In the genomic region with DNA sequence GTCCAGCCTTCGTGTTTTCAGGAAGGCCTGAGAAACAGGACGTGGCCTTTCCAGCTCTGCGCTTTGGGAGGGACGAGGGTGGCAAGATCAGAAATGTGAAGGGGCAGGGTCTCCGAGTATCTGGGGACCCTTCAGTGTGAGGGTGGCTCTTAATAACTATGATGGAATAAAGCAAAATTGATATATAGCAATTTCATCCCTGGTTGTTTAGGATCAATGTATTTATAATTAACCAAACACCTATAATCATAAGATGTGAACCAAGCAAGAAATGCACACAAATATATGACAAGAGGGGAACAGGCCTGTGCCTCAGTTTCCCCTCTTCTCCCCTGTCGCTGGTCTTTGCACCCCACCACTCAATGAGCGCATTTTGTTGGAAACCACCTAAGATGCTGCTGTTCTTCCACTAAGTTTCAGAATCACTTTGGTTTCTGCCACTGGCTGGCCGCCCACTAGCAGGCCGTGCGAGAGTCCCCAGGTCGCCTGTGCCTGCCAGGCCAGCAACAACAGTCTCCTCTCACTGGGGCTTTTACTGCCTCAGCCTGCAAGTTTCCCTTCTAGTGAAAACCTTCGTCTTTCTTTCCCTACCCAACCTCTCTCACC, we compare ENCODE assay signal across 2 cellular contexts.
A peak's percentile ranks its signal among the peaks of the same experiment; 100 is the strongest.
TF ChIP-seq lines count a peak whose summit lies in the region.

No MANE protein-coding gene starts in this region.

TF ChIP-seq in GM12891, 5 proteins besides CTCF, POLR2A, EP300 and RAD21:
- TF ChIP-seq TAF1 (IDR thresholded peaks at IDR 0.05; ENCODE audit: low read depth, low read length) = 0 out of 2 replicates have a peak, but pooled peaks have one; percentile 15
- TF ChIP-seq PAX5 (IDR thresholded peaks at IDR 0.05; ENCODE audit: insufficient read depth, low read length, severe bottlenecking) = no peak
- TF ChIP-seq SPI1 (IDR thresholded peaks at IDR 0.05; ENCODE audit: low read depth, low read length) = no peak

TF ChIP-seq in GM12878, 131 proteins besides CTCF, POLR2A, EP300 and RAD21 (continues in another document):
- TF ChIP-seq ZZZ3 (IDR thresholded peaks at IDR 0.05; ENCODE audit: control insufficient read depth, insufficient read length, low read depth) = no peak
- TF ChIP-seq TCF3 (IDR thresholded peaks at IDR 0.05; ENCODE audit: borderline replicate concordance, insufficient read depth, low read depth, low read length) = no peak
- no peak for TF ChIP-seq JUND (IDR thresholded peaks at IDR 0.05; ENCODE audit: low read depth, low read length)
- TF ChIP-seq SP1 (IDR thresholded peaks at IDR 0.05; ENCODE audit: low read depth, low read length) = peak; percentile 40
- TF ChIP-seq GATAD2B (conservative IDR thresholded peaks at IDR 0.05; ENCODE audit: low read depth) = peak; percentile 64; the same call in 1 of the 2 replicates
- peak; percentile 47; the same call in 1 of the 2 replicates for TF ChIP-seq ZNF207 (IDR thresholded peaks at IDR 0.05; ENCODE audit: borderline replicate concordance)
- peak; percentile 56; the same call in 1 of the 2 replicates for TF ChIP-seq FOXM1 (IDR thresholded peaks at IDR 0.05; ENCODE audit: low read depth, low read length)
- TF ChIP-seq, protein P1, sequence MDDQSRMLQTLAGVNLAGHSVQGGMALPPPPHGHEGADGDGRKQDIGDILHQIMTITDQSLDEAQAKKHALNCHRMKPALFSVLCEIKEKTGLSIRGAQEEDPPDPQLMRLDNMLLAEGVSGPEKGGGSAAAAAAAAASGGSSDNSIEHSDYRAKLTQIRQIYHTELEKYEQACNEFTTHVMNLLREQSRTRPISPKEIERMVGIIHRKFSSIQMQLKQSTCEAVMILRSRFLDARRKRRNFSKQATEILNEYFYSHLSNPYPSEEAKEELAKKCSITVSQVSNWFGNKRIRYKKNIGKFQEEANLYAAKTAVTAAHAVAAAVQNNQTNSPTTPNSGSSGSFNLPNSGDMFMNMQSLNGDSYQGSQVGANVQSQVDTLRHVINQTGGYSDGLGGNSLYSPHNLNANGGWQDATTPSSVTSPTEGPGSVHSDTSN (IDR thresholded peaks at IDR 0.05; ENCODE audit: insufficient replicate concordance, low read depth, low read length) = no peak
- TF ChIP-seq SIN3A (IDR thresholded peaks at IDR 0.05; ENCODE audit: low read depth, low read length) = no peak
- TF ChIP-seq, protein P2, sequence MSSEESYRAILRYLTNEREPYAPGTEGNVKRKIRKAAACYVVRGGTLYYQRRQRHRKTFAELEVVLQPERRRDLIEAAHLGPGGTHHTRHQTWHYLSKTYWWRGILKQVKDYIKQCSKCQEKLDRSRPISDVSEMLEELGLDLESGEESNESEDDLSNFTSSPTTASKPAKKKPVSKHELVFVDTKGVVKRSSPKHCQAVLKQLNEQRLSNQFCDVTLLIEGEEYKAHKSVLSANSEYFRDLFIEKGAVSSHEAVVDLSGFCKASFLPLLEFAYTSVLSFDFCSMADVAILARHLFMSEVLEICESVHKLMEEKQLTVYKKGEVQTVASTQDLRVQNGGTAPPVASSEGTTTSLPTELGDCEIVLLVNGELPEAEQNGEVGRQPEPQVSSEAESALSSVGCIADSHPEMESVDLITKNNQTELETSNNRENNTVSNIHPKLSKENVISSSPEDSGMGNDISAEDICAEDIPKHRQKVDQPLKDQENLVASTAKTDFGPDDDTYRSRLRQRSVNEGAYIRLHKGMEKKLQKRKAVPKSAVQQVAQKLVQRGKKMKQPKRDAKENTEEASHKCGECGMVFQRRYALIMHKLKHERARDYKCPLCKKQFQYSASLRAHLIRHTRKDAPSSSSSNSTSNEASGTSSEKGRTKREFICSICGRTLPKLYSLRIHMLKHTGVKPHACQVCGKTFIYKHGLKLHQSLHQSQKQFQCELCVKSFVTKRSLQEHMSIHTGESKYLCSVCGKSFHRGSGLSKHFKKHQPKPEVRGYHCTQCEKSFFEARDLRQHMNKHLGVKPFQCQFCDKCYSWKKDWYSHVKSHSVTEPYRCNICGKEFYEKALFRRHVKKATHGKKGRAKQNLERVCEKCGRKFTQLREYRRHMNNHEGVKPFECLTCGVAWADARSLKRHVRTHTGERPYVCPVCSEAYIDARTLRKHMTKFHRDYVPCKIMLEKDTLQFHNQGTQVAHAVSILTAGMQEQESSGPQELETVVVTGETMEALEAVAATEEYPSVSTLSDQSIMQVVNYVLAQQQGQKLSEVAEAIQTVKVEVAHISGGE (CRISPR knock-in tag; IDR thresholded peaks at IDR 0.05) = no peak
- TF ChIP-seq, protein P3, sequence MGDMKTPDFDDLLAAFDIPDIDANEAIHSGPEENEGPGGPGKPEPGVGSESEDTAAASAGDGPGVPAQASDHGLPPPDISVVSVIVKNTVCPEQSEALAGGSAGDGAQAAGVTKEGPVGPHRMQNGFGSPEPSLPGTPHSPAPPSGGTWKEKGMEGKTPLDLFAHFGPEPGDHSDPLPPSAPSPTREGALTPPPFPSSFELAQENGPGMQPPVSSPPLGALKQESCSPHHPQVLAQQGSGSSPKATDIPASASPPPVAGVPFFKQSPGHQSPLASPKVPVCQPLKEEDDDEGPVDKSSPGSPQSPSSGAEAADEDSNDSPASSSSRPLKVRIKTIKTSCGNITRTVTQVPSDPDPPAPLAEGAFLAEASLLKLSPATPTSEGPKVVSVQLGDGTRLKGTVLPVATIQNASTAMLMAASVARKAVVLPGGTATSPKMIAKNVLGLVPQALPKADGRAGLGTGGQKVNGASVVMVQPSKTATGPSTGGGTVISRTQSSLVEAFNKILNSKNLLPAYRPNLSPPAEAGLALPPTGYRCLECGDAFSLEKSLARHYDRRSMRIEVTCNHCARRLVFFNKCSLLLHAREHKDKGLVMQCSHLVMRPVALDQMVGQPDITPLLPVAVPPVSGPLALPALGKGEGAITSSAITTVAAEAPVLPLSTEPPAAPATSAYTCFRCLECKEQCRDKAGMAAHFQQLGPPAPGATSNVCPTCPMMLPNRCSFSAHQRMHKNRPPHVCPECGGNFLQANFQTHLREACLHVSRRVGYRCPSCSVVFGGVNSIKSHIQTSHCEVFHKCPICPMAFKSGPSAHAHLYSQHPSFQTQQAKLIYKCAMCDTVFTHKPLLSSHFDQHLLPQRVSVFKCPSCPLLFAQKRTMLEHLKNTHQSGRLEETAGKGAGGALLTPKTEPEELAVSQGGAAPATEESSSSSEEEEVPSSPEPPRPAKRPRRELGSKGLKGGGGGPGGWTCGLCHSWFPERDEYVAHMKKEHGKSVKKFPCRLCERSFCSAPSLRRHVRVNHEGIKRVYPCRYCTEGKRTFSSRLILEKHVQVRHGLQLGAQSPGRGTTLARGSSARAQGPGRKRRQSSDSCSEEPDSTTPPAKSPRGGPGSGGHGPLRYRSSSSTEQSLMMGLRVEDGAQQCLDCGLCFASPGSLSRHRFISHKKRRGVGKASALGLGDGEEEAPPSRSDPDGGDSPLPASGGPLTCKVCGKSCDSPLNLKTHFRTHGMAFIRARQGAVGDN (IDR thresholded peaks at IDR 0.05) = peak; percentile 74
- no peak for TF ChIP-seq RFX5 (IDR thresholded peaks at IDR 0.05; ENCODE audit: low read depth, low read length)
- TF ChIP-seq STAT3 (IDR thresholded peaks at IDR 0.05; ENCODE audit: low read depth, low read length) = 0 out of 2 replicates have a peak, but pooled peaks have one; percentile 16
- TF ChIP-seq NR2F1 (conservative IDR thresholded peaks at IDR 0.05) = 0 out of 2 replicates have a peak, but pooled peaks have one; percentile 22
- no peak for TF ChIP-seq MEF2A (IDR thresholded peaks at IDR 0.05; ENCODE audit: insufficient read depth, low read depth, low read length)
- TF ChIP-seq, protein P4, sequence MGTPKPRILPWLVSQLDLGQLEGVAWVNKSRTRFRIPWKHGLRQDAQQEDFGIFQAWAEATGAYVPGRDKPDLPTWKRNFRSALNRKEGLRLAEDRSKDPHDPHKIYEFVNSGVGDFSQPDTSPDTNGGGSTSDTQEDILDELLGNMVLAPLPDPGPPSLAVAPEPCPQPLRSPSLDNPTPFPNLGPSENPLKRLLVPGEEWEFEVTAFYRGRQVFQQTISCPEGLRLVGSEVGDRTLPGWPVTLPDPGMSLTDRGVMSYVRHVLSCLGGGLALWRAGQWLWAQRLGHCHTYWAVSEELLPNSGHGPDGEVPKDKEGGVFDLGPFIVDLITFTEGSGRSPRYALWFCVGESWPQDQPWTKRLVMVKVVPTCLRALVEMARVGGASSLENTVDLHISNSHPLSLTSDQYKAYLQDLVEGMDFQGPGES (IDR thresholded peaks at IDR 0.05) = no peak
- TF ChIP-seq SMAD5 (IDR thresholded peaks at IDR 0.05; ENCODE audit: low read depth) = no peak
- 0 out of 2 replicates have a peak, but pooled peaks have one; percentile 4 for TF ChIP-seq TAF1 (IDR thresholded peaks at IDR 0.05; ENCODE audit: borderline replicate concordance, low read depth, low read length)
- TF ChIP-seq, protein P5, sequence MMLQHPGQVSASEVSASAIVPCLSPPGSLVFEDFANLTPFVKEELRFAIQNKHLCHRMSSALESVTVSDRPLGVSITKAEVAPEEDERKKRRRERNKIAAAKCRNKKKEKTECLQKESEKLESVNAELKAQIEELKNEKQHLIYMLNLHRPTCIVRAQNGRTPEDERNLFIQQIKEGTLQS (IDR thresholded peaks at IDR 0.05; ENCODE audit: borderline replicate concordance, extremely low read depth, low read depth, low read length) = no peak
- TF ChIP-seq SPI1 (IDR thresholded peaks at IDR 0.05; ENCODE audit: borderline replicate concordance, insufficient read depth, low read depth, low read length) = no peak
- TF ChIP-seq, protein P6, sequence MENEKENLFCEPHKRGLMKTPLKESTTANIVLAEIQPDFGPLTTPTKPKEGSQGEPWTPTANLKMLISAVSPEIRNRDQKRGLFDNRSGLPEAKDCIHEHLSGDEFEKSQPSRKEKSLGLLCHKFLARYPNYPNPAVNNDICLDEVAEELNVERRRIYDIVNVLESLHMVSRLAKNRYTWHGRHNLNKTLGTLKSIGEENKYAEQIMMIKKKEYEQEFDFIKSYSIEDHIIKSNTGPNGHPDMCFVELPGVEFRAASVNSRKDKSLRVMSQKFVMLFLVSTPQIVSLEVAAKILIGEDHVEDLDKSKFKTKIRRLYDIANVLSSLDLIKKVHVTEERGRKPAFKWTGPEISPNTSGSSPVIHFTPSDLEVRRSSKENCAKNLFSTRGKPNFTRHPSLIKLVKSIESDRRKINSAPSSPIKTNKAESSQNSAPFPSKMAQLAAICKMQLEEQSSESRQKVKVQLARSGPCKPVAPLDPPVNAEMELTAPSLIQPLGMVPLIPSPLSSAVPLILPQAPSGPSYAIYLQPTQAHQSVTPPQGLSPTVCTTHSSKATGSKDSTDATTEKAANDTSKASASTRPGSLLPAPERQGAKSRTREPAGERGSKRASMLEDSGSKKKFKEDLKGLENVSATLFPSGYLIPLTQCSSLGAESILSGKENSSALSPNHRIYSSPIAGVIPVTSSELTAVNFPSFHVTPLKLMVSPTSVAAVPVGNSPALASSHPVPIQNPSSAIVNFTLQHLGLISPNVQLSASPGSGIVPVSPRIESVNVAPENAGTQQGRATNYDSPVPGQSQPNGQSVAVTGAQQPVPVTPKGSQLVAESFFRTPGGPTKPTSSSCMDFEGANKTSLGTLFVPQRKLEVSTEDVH (IDR thresholded peaks at IDR 0.05; ENCODE audit: low read depth, partially characterized antibody) = no peak
- TF ChIP-seq, protein P7, sequence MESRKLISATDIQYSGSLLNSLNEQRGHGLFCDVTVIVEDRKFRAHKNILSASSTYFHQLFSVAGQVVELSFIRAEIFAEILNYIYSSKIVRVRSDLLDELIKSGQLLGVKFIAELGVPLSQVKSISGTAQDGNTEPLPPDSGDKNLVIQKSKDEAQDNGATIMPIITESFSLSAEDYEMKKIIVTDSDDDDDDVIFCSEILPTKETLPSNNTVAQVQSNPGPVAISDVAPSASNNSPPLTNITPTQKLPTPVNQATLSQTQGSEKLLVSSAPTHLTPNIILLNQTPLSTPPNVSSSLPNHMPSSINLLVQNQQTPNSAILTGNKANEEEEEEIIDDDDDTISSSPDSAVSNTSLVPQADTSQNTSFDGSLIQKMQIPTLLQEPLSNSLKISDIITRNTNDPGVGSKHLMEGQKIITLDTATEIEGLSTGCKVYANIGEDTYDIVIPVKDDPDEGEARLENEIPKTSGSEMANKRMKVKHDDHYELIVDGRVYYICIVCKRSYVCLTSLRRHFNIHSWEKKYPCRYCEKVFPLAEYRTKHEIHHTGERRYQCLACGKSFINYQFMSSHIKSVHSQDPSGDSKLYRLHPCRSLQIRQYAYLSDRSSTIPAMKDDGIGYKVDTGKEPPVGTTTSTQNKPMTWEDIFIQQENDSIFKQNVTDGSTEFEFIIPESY (IDR thresholded peaks at IDR 0.05) = no peak
- 0 out of 2 replicates have a peak, but pooled peaks have one; percentile 18 for TF ChIP-seq JUNB (IDR thresholded peaks at IDR 0.05)
- TF ChIP-seq ZNF24 (IDR thresholded peaks at IDR 0.05) = peak; percentile 29; the same call in 1 of the 2 replicates
- TF ChIP-seq, protein P8, sequence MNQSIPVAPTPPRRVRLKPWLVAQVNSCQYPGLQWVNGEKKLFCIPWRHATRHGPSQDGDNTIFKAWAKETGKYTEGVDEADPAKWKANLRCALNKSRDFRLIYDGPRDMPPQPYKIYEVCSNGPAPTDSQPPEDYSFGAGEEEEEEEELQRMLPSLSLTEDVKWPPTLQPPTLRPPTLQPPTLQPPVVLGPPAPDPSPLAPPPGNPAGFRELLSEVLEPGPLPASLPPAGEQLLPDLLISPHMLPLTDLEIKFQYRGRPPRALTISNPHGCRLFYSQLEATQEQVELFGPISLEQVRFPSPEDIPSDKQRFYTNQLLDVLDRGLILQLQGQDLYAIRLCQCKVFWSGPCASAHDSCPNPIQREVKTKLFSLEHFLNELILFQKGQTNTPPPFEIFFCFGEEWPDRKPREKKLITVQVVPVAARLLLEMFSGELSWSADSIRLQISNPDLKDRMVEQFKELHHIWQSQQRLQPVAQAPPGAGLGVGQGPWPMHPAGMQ (IDR thresholded peaks at IDR 0.05; ENCODE audit: borderline replicate concordance) = no peak
- no peak; the same call in 1 of the 2 replicates for TF ChIP-seq ATF7 (IDR thresholded peaks at IDR 0.05; ENCODE audit: low read depth)
- TF ChIP-seq MXI1 (IDR thresholded peaks at IDR 0.05; ENCODE audit: low read depth, low read length) = no peak
- TF ChIP-seq KAT2A (conservative IDR thresholded peaks at IDR 0.05; ENCODE audit: control insufficient read depth, low read depth, low read length) = no peak
- TF ChIP-seq MYC (IDR thresholded peaks at IDR 0.05; ENCODE audit: insufficient read depth, insufficient read length, insufficient replicate concordance, low read length, severe bottlenecking) = no peak
- TF ChIP-seq RB1 (IDR thresholded peaks at IDR 0.05; ENCODE audit: borderline replicate concordance) = no peak
- no peak for TF ChIP-seq SREBF1 (IDR thresholded peaks at IDR 0.05; ENCODE audit: low read length)
- no peak for TF ChIP-seq ZNF384 (IDR thresholded peaks at IDR 0.05; ENCODE audit: borderline replicate concordance, low read depth, low read length)
- TF ChIP-seq, protein P9, sequence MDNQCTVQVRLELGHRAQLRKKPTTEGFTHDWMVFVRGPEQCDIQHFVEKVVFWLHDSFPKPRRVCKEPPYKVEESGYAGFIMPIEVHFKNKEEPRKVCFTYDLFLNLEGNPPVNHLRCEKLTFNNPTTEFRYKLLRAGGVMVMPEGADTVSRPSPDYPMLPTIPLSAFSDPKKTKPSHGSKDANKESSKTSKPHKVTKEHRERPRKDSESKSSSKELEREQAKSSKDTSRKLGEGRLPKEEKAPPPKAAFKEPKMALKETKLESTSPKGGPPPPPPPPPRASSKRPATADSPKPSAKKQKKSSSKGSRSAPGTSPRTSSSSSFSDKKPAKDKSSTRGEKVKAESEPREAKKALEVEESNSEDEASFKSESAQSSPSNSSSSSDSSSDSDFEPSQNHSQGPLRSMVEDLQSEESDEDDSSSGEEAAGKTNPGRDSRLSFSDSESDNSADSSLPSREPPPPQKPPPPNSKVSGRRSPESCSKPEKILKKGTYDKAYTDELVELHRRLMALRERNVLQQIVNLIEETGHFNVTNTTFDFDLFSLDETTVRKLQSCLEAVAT (IDR thresholded peaks at IDR 0.05) = peak; percentile 48
- no peak for TF ChIP-seq SRF (IDR thresholded peaks at IDR 0.05; ENCODE audit: low read depth in 2 of 2, low read length in 2 of 2)
- peak; percentile 52 for TF ChIP-seq ZNF217 (IDR thresholded peaks at IDR 0.05)
- peak; percentile 31; the same call in 1 of the 2 replicates for TF ChIP-seq TCF12 (IDR thresholded peaks at IDR 0.05; ENCODE audit: low read depth, low read length)
